7 cellular contexts compared by ENCODE assay signal in genomic region chr2:216283038-216283900, GRCh38.
DNase-seq lines count a peak whose midpoint lies in the region; ATAC-seq and TF ChIP-seq lines count a peak whose summit lies in the region.

No MANE protein-coding gene starts in this region.

- H3K27me3 ChIP-seq in neuronal stem cell (ENCODE audit: control insufficient read depth in 3 of 3, insufficient read depth in 3 of 3, low read depth in 1 of 3, low read length in 3 of 3) (peaks cover 0 to 2% (median 0%) of the 10 kb centered on the region in 3 experiments), stomach (peaks cover 0 to 20% (median 0%) of the 10 kb centered on the region in 3 donors)

- no peak overlapping the region for H2BK5ac ChIP-seq in neuronal stem cell (ENCODE audit: low read length)

- no peak for TF ChIP-seq CTCF in stomach (IDR thresholded peaks at IDR 0.05)

- H3K9me3 ChIP-seq in neuronal stem cell (replicated peaks in 1 of 2; ENCODE audit: control insufficient read depth in 2 of 2, insufficient read depth in 1 of 2, low read depth in 1 of 2, low read length in 2 of 2) (no peaks in the 10 kb centered on the region), stomach (no peaks in the 10 kb centered on the region)

- no peak for TF ChIP-seq EP300 in stomach (IDR thresholded peaks at IDR 0.05)

- DNase-seq in activated CD4-positive, alpha-beta memory T cell treated with anti-CD3 and anti-CD28 coated beads, Interleukin-2, amount 10 ng/mL, durations not matched to agents 7 days and 5 days: peak; percentile 27
- DNase-seq in neuronal stem cell (ENCODE audit: low spot score) (no peak), stomach (no peak), cerebellar nuclear complex (lab: John Stamatoyannopoulos, UW) (no peak)
- DNase-seq in activated effector memory CD4-positive, alpha-beta T cell treated with anti-CD3 and anti-CD28 coated beads, Interleukin-2, amount 50 U/mL, for 16 hours: no peak

- H3K79me1 ChIP-seq in neuronal stem cell (ENCODE audit: low read depth, low read length): no peaks in the 10 kb centered on the region

- H3K4me1 ChIP-seq in neuronal stem cell (ENCODE audit: control insufficient read depth in 2 of 2, insufficient read depth in 1 of 2, low read depth in 1 of 2, low read length in 2 of 2) (peaks cover 20 to 31% of the 10 kb centered on the region in 2 donors), stomach (no peaks in the 10 kb centered on the region)

- H3K4ac ChIP-seq in neuronal stem cell (ENCODE audit: low read length): no peak overlapping the region

- peaks cover 2% of the 10 kb centered on the region for H3K27me3 Mint-ChIP-seq in activated CD4-positive, alpha-beta memory T cell treated with anti-CD3 and anti-CD28 coated beads, Interleukin-2, amount 10 ng/mL, durations not matched to agents 7 days and 5 days

- H3K18ac ChIP-seq in neuronal stem cell (ENCODE audit: low read length): peak overlapping the region; percentile 88

- no peak overlapping the region for H3K27ac Mint-ChIP-seq in activated CD4-positive, alpha-beta memory T cell treated with anti-CD3 and anti-CD28 coated beads, Interleukin-2, amount 10 ng/mL, durations not matched to agents 7 days and 5 days

- H3K4me3 ChIP-seq in neuronal stem cell (ENCODE audit: low read length in 2 of 2) (no peak overlapping the region), stomach (no peak overlapping the region)

- no peak overlapping the region for H3K4me3 Mint-ChIP-seq in activated CD4-positive, alpha-beta memory T cell treated with anti-CD3 and anti-CD28 coated beads, Interleukin-2, amount 10 ng/mL, durations not matched to agents 7 days and 5 days

- TF ChIP-seq POLR2A in GM18505 (IDR thresholded peaks at IDR 0.05; ENCODE audit: borderline replicate concordance, extremely low read depth, insufficient read depth, insufficient read length) (no peak), stomach (IDR thresholded peaks at IDR 0.05) (no peak)

- CTCF ChIA-PET in activated CD4-positive, alpha-beta memory T cell treated with anti-CD3 and anti-CD28 coated beads, Interleukin-2, amount 10 ng/mL, durations not matched to agents 7 days and 5 days (lab: Charles Lee): interaction anchor here (1.0 to 1.7 kb wide), 2 partner anchors 11 to 119 kb away, joined by 3 to 4 read pairs; no protein-coding TSS in a partner anchor

- H4K91ac ChIP-seq in neuronal stem cell (ENCODE audit: low read depth, low read length, poor library complexity): no peak overlapping the region

- no peak overlapping the region for H3K9ac ChIP-seq in neuronal stem cell (ENCODE audit: low read depth, low read length, poor library complexity)

- ATAC-seq in GM18505 (IDR thresholded peaks at IDR 0.05; ENCODE audit: unreplicated experiment) (peak; percentile 74), HG02938 (IDR thresholded peaks at IDR 0.05; ENCODE audit: unreplicated experiment) (peak; percentile 51)

- H2AK5ac ChIP-seq in neuronal stem cell (ENCODE audit: low read depth, low read length): peak overlapping the region; percentile 77

- intact Hi-C loops in stomach (cut with DNase I; ENCODE audit: low total_unique reads): no loop called here

- H3K36me3 ChIP-seq in neuronal stem cell (replicated peaks in 1 of 2; ENCODE audit: control insufficient read depth in 2 of 2, insufficient read depth in 2 of 2, low read length in 2 of 2) (no peaks in the 10 kb centered on the region), stomach (no peaks in the 10 kb centered on the region)

- H3K14ac ChIP-seq in neuronal stem cell (ENCODE audit: low read length): peak overlapping the region; percentile 15

- peak overlapping the region; percentile 40 for H2BK15ac ChIP-seq in neuronal stem cell (ENCODE audit: low read length)

- H2BK120ac ChIP-seq in neuronal stem cell (ENCODE audit: low read depth, low read length): no peak overlapping the region

- H3K4me1 Mint-ChIP-seq in activated CD4-positive, alpha-beta memory T cell treated with anti-CD3 and anti-CD28 coated beads, Interleukin-2, amount 10 ng/mL, durations not matched to agents 7 days and 5 days: no peaks in the 10 kb centered on the region

- no peak overlapping the region for H4K8ac ChIP-seq in neuronal stem cell (ENCODE audit: low read depth, low read length)

- H3K4me2 ChIP-seq in neuronal stem cell (ENCODE audit: insufficient read depth, low read length, poor library complexity, severe bottlenecking): no peak overlapping the region

- POLR2A ChIA-PET in activated CD4-positive, alpha-beta memory T cell treated with anti-CD3 and anti-CD28 coated beads, Interleukin-2, amount 10 ng/mL, durations not matched to agents 7 days and 5 days (lab: Charles Lee): no interaction called here

- H3K9me3 Mint-ChIP-seq in activated CD4-positive, alpha-beta memory T cell treated with anti-CD3 and anti-CD28 coated beads, Interleukin-2, amount 10 ng/mL, durations not matched to agents 7 days and 5 days: no peaks in the 10 kb centered on the region

- no CpG with 5 or more reads among the region's 12 CpGs for WGBS in neuronal stem cell (ENCODE audit: extremely low coverage in 2 of 2, insufficient read length in 2 of 2, insufficient replicate concordance in 1 of 2), 2 donors
- WGBS in stomach, 5 donors: 72 to 87% (median 77%) methylated on average over 11 to 12 of the region's 12 CpGs

- H2AFZ ChIP-seq in neuronal stem cell (ENCODE audit: low read length): no peak overlapping the region

- H3K27ac ChIP-seq in neuronal stem cell (replicated peaks; ENCODE audit: low read length) (no peak overlapping the region), stomach (no peak overlapping the region)

- peak overlapping the region; percentile 48 for H3K23ac ChIP-seq in neuronal stem cell (ENCODE audit: low read depth, low read length, poor library complexity)

- H2BK12ac ChIP-seq in neuronal stem cell (ENCODE audit: low read length): peak overlapping the region; percentile 14

- H3K36me3 Mint-ChIP-seq in activated CD4-positive, alpha-beta memory T cell treated with anti-CD3 and anti-CD28 coated beads, Interleukin-2, amount 10 ng/mL, durations not matched to agents 7 days and 5 days (ENCODE audit: low read depth): no peaks in the 10 kb centered on the region
